In genomic region chrX:130108647-130109428, GRCh38 we compare ENCODE assay signal across 8 cellular contexts. TPM values are rescaled to one million over a fixed set of nuclear protein-coding genes. Genes with fewer than 3 reads are reported as not detected.
DNase-seq lines count a peak whose midpoint lies in the region; ATAC-seq and TF ChIP-seq lines count a peak whose summit lies in the region.

No MANE protein-coding gene starts in this region.

- H3K36me3 ChIP-seq in muscle layer of colon (ENCODE audit: insufficient read depth, low read length): no peaks in the 10 kb centered on the region

- no peaks in the 10 kb centered on the region for H3K36me3 Mint-ChIP-seq in chondrocyte (ENCODE audit: low read depth)

- no peak for TF ChIP-seq CTCF in RWPE1 (conservative IDR thresholded peaks at IDR 0.05; ENCODE audit: low read depth)
- TF ChIP-seq CTCF in chondrocyte (IDR thresholded peaks at IDR 0.05): peak; percentile 35

- H3K9me3 ChIP-seq in muscle layer of colon (ENCODE audit: low read length): no peaks in the 10 kb centered on the region

- peaks cover 51% of the 10 kb centered on the region for H3K4me1 Mint-ChIP-seq in chondrocyte (ENCODE audit: low read depth)

- in situ Hi-C loops in Caki2 (cut with HindIII; ENCODE audit: low pct_unique_long_range_greater_than_20kb, low sequenced_read_pairs): no loop called here

- CTCF ChIA-PET in RWPE1 (lab: Yijun Ruan, JAX): interaction anchor here (1.0 kb wide), 1 partner anchor 10 kb away, joined by 3 read pairs; no protein-coding TSS in a partner anchor

- DNase-seq in Caki2 (ENCODE audit: low read depth) (peak; percentile 65), GM19238 (ENCODE audit: insufficient read length, low spot score) (peak; percentile 56), RWPE1 (ENCODE audit: low spot score) (peak; percentile 44), chondrocyte (ENCODE audit: low spot score) (no peak), foreskin melanocyte (no peak), NCI-H1436 (lab: John Stamatoyannopoulos, UW) (no peak)

- ATAC-seq in HG03139 (IDR thresholded peaks at IDR 0.05; ENCODE audit: unreplicated experiment): peak; percentile 75

- H3K27ac Mint-ChIP-seq in chondrocyte (ENCODE audit: unreplicated experiment): peak overlapping the region; percentile 90

- H3K4me1 ChIP-seq in muscle layer of colon (ENCODE audit: insufficient read depth, low read length): peaks cover 11% of the 10 kb centered on the region

- H3K27me3 Mint-ChIP-seq in chondrocyte (ENCODE audit: low read depth): no peaks in the 10 kb centered on the region

- H3K4me3 Mint-ChIP-seq in chondrocyte (ENCODE audit: unreplicated experiment): peak overlapping the region; percentile 84

- peak overlapping the region; percentile 97 for H3K27ac ChIP-seq in RWPE1
- H3K27ac ChIP-seq in muscle layer of colon (ENCODE audit: low read depth, low read length): peak overlapping the region; percentile 22

- POLR2A ChIA-PET in RWPE1 (lab: Yijun Ruan, JAX; ENCODE audit: low non-redundant PET): interaction anchor here (0.6 kb wide), 2 partner anchors 138 to 415 kb away, joined by 3 read pairs; no protein-coding TSS in a partner anchor

- H3K9ac ChIP-seq in muscle layer of colon (ENCODE audit: low read length): no peak overlapping the region

- H3K9me3 Mint-ChIP-seq in chondrocyte (ENCODE audit: low read depth): no peaks in the 10 kb centered on the region

- H3K27me3 ChIP-seq in muscle layer of colon (ENCODE audit: control insufficient read depth in 1 of 2, insufficient read depth in 2 of 2, low read length in 2 of 2): no peaks in the 10 kb centered on the region

- peak overlapping the region in 1 of 2 donors; percentile 29 for H3K4me3 ChIP-seq in muscle layer of colon (ENCODE audit: low read depth in 1 of 2, low read length in 2 of 2)

RNA-seq across cellular contexts. Expression of gene ELF4, which starts 1.5 kb away (rescaled TPM):
- 12.5 and 16.0 TPM in 2 replicates for total RNA-seq in Caki2 (2014; rRNA removed; shearing (Covaris generic); ENCODE audit: low replicate concordance)
- total RNA-seq in chondrocyte: 18.1 to 25.7 TPM (median 22.2 TPM) in 3 replicates

RNA-seq across cellular contexts. Expression of gene AIFM1, which starts 56.8 kb away (rescaled TPM):
- total RNA-seq in Caki2 (2014; rRNA removed; shearing (Covaris generic); ENCODE audit: low replicate concordance): 29.7 and 39.0 TPM in 2 replicates
- 29.2 to 30.9 TPM (median 30.2 TPM) in 3 replicates for total RNA-seq in chondrocyte

Comparison
In these comparisons a context has a peak if more than half of its experiments do, and no peak if none do; other contexts are left out.
1. DNase-seq: peak in Caki2 (single experiment), GM19238 (single experiment) and RWPE1 (single experiment); none in chondrocyte (single experiment), foreskin melanocyte (single experiment) and NCI-H1436 (single experiment).